In genomic region chr1:218348628-218349185, GRCh38 we compare ENCODE assay signal across 11 cellular contexts. TPM values are rescaled to one million over a fixed set of nuclear protein-coding genes. Genes with fewer than 3 reads are reported as not detected.
DNase-seq lines count a peak whose midpoint lies in the region; ATAC-seq, FAIRE-seq and TF ChIP-seq lines count a peak whose summit lies in the region.
"Had no signal": no experiment of that assay in that cellular context is flagged by ENCODE, and none has a peak within 500 bp of the region (broad histone marks: within the 10 kb centered on the region; RNA-seq: fewer than 3 reads in every experiment).

No MANE protein-coding gene starts in this region.

- H3K9me2 ChIP-seq in GM23338 (ENCODE audit: insufficient read depth) = no peaks in the 10 kb centered on the region; the same call in 1 of the 2 replicates

- no peaks in the 10 kb centered on the region for H3K9me3 Mint-ChIP-seq in GM23338

- no peak overlapping the region for H3K4me3 Mint-ChIP-seq in GM23338
- H3K4me3 Mint-ChIP-seq: activated CD8-positive, alpha-beta memory T cell treated with anti-CD3 and anti-CD28 coated beads, Interleukin-2, amount 10 ng/mL, durations not matched to agents 7 days and 5 days had no signal

- no peak for FAIRE-seq in RCC 7860 (lab: Jason Lieb, UNC)

- H3K9ac ChIP-seq in skeletal muscle satellite cell (ENCODE audit: low read depth, low read length) = peak overlapping the region; percentile 93

- no peak overlapping the region for H3K27ac ChIP-seq in GM23338 (ENCODE audit: low read depth)

- H3K36me3 Mint-ChIP-seq in GM23338 (ENCODE audit: low read depth) = peaks cover 3% of the 10 kb centered on the region; the same call in 1 of the 3 replicates
- H3K36me3 Mint-ChIP-seq: activated CD8-positive, alpha-beta memory T cell treated with anti-CD3 and anti-CD28 coated beads, Interleukin-2, amount 10 ng/mL, durations not matched to agents 7 days and 5 days had no signal

- H4K20me1 ChIP-seq in GM23338 (replicated peaks; ENCODE audit: insufficient read depth) = no peaks in the 10 kb centered on the region

- no peak for TF ChIP-seq CTCF in GM23338 (conservative IDR thresholded peaks at IDR 0.05; ENCODE audit: low read depth in 2 of 2)

- H3K4me3 ChIP-seq in GM23338 (peak overlapping the region; percentile 85; the same call in 1 of the 2 replicates), skeletal muscle satellite cell (ENCODE audit: low read length) (peak overlapping the region; percentile 87)

- no peak overlapping the region for H2AFZ ChIP-seq in GM23338

- ATAC-seq in GM23338 (no peak), HG02763 (IDR thresholded peaks at IDR 0.05; ENCODE audit: unreplicated experiment) (no peak), HG02852 (IDR thresholded peaks at IDR 0.05; ENCODE audit: unreplicated experiment) (no peak)
- ATAC-seq: activated CD8-positive, alpha-beta memory T cell treated with anti-CD3 and anti-CD28 coated beads, Interleukin-2, amount 10 ng/mL, durations not matched to agents 7 days and 5 days had no signal

- DNase-seq in GM23338 (ENCODE audit: low spot score) (no peak), RCC 7860 (ENCODE audit: low spot score) (peak; percentile 35), glomerular visceral epithelial cell (ENCODE audit: extremely low spot score) (peak; percentile 29), DMS79 treated with DMSO at 0.1 percent for 48 hours (lab: John Stamatoyannopoulos, UW) (no peak), NCI-H345 (lab: John Stamatoyannopoulos, UW) (no peak)
- DNase-seq: activated CD8-positive, alpha-beta memory T cell treated with anti-CD3 and anti-CD28 coated beads, Interleukin-2, amount 10 ng/mL, durations not matched to agents 7 days and 5 days; DMS79; Kasumi-1 had no signal

- peaks cover 2% of the 10 kb centered on the region for H3K27me3 Mint-ChIP-seq in GM23338 (ENCODE audit: insufficient read depth, low read depth, poor library complexity)

- H3K4me1 Mint-ChIP-seq in GM23338 = peaks cover 32% of the 10 kb centered on the region

- H3F3A ChIP-seq in GM23338 (replicated peaks; ENCODE audit: low read depth) = peaks cover 4% of the 10 kb centered on the region; the same call in 1 of the 2 replicates

- H3K79me2 ChIP-seq in GM23338 (replicated peaks; ENCODE audit: insufficient read depth) = no peaks in the 10 kb centered on the region

- H3K36me3 ChIP-seq in GM23338 (ENCODE audit: insufficient read depth) = no peaks in the 10 kb centered on the region
- no peaks in the 10 kb centered on the region for H3K36me3 ChIP-seq in skeletal muscle satellite cell (ENCODE audit: insufficient read depth, low read length)

- H3K27ac Mint-ChIP-seq in GM23338 = no peak overlapping the region
- H3K27ac Mint-ChIP-seq: activated CD8-positive, alpha-beta memory T cell treated with anti-CD3 and anti-CD28 coated beads, Interleukin-2, amount 10 ng/mL, durations not matched to agents 7 days and 5 days had no signal

- H3K27me3 ChIP-seq in GM23338 (ENCODE audit: insufficient read depth) (peaks cover 28% of the 10 kb centered on the region), skeletal muscle satellite cell (ENCODE audit: control insufficient read depth, insufficient read depth, low read length) (no peaks in the 10 kb centered on the region)

- peaks cover 26% of the 10 kb centered on the region for H3K4me1 ChIP-seq in GM23338 (ENCODE audit: insufficient read depth)
- peaks cover 38% of the 10 kb centered on the region for H3K4me1 ChIP-seq in skeletal muscle satellite cell (ENCODE audit: control insufficient read depth, insufficient read depth, low read length)

- H3K4me2 ChIP-seq in GM23338 (peak overlapping the region; percentile 100), skeletal muscle satellite cell (ENCODE audit: low read length) (peak overlapping the region; percentile 88)

- H3K9me3 ChIP-seq in skeletal muscle satellite cell (replicated peaks; ENCODE audit: low read length) = no peaks in the 10 kb centered on the region

TF ChIP-seq in GM23338, 12 proteins besides CTCF, POLR2A, EP300 and RAD21:
- TF ChIP-seq, protein P1, sequence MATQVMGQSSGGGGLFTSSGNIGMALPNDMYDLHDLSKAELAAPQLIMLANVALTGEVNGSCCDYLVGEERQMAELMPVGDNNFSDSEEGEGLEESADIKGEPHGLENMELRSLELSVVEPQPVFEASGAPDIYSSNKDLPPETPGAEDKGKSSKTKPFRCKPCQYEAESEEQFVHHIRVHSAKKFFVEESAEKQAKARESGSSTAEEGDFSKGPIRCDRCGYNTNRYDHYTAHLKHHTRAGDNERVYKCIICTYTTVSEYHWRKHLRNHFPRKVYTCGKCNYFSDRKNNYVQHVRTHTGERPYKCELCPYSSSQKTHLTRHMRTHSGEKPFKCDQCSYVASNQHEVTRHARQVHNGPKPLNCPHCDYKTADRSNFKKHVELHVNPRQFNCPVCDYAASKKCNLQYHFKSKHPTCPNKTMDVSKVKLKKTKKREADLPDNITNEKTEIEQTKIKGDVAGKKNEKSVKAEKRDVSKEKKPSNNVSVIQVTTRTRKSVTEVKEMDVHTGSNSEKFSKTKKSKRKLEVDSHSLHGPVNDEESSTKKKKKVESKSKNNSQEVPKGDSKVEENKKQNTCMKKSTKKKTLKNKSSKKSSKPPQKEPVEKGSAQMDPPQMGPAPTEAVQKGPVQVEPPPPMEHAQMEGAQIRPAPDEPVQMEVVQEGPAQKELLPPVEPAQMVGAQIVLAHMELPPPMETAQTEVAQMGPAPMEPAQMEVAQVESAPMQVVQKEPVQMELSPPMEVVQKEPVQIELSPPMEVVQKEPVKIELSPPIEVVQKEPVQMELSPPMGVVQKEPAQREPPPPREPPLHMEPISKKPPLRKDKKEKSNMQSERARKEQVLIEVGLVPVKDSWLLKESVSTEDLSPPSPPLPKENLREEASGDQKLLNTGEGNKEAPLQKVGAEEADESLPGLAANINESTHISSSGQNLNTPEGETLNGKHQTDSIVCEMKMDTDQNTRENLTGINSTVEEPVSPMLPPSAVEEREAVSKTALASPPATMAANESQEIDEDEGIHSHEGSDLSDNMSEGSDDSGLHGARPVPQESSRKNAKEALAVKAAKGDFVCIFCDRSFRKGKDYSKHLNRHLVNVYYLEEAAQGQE (IDR thresholded peaks at IDR 0.05; ENCODE audit: unreplicated experiment) = no peak
- TF ChIP-seq ZNF114 (CRISPR knock-in tag; IDR thresholded peaks at IDR 0.05) (no peak), NANOG (IDR thresholded peaks at IDR 0.05; ENCODE audit: borderline replicate concordance) (no peak), ZNF331 (CRISPR knock-in tag; IDR thresholded peaks at IDR 0.05; ENCODE audit: low read depth) (no peak), STAT1 (IDR thresholded peaks at IDR 0.05; ENCODE audit: unreplicated experiment) (no peak), POLR2AphosphoS5 (IDR thresholded peaks at IDR 0.05; ENCODE audit: low read depth) (no peak), JUNB (IDR thresholded peaks at IDR 0.05; ENCODE audit: unreplicated experiment) (no peak)
- TF ChIP-seq, protein P2, sequence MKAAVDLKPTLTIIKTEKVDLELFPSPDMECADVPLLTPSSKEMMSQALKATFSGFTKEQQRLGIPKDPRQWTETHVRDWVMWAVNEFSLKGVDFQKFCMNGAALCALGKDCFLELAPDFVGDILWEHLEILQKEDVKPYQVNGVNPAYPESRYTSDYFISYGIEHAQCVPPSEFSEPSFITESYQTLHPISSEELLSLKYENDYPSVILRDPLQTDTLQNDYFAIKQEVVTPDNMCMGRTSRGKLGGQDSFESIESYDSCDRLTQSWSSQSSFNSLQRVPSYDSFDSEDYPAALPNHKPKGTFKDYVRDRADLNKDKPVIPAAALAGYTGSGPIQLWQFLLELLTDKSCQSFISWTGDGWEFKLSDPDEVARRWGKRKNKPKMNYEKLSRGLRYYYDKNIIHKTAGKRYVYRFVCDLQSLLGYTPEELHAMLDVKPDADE (IDR thresholded peaks at IDR 0.05) = no peak

RNA-seq across cellular contexts. Expression of gene TGFB2, which starts 3.6 kb away (rescaled TPM):
- 0.19 and 1.4 TPM in 2 replicates for total RNA-seq in GM23338 (2014; rRNA removed; shearing (Covaris generic))
- 0.31 and 0.63 TPM in 2 replicates for polyA plus RNA-seq in GM23338 (2016; fragmentation: Nextera tagmentation; extraction: Ambion mirVana)
- 3.0 and 3.5 TPM in 2 replicates for total RNA-seq in skeletal muscle satellite cell (2012; rRNA removed)
- total RNA-seq: activated CD8-positive, alpha-beta memory T cell treated with anti-CD3 and anti-CD28 coated beads, Interleukin-2, amount 10 ng/mL, durations not matched to agents 7 days and 5 days had no signal

Comparison
In these comparisons a context has a peak if more than half of its experiments do, and no peak if none do; other contexts are left out.
1. DNase-seq: peak in RCC 7860 (single experiment) and glomerular visceral epithelial cell (single experiment); none in GM23338 (single experiment), DMS79 treated with DMSO at 0.1 percent for 48 hours (single experiment) and NCI-H345 (single experiment).